Comparison of ENCODE assay signal across 28 cellular contexts in genomic region chr19:49976496-49976895, GRCh38. TPM values are rescaled to one million over a fixed set of nuclear protein-coding genes. Genes with fewer than 3 reads are reported as not detected.
"Had no signal": no experiment of that assay in that cellular context is flagged by ENCODE, and none has a peak within 500 bp of the region (broad histone marks: within the 10 kb centered on the region; RNA-seq: fewer than 3 reads in every experiment).

No MANE protein-coding gene starts in this region.

- H3K27ac ChIP-seq: brain microvascular endothelial cell, left lung, stomach, thyroid gland, upper lobe of left lung, vagina had no signal

- H3K27me3 Mint-ChIP-seq: activated CD4-positive, alpha-beta T cell treated with anti-CD3 and anti-CD28 coated beads for 36 hours; activated naive CD8-positive, alpha-beta T cell treated with anti-CD3 and anti-CD28 coated beads for 36 hours; natural killer cell treated with Interleukin-12 subunit alpha and Interleukin-12 subunit beta and Interleukin-15 and Interleukin-18, amount 100 ng/mL, for 72 hours; stimulated activated memory B cell treated with anti-CD40 and anti-IgM and Interleukin-4, amounts not matched to agents 10 μg/mL and 1 μg/mL and 100 μg/mL, for 72 hours had no signal

- H3K27ac Mint-ChIP-seq: activated CD4-positive, alpha-beta T cell treated with anti-CD3 and anti-CD28 coated beads for 36 hours; activated naive CD8-positive, alpha-beta T cell treated with anti-CD3 and anti-CD28 coated beads for 36 hours; activated T-cell treated with anti-CD3 and anti-CD28 coated beads, Interleukin-2, amount 50 U/mL, for 72 hours; dendritic cell treated with granulocyte-macrophage colony-stimulating factor and Interleukin-4, amounts not matched to agents 40 ng/mL and 50 ng/mL, for 4 days; endodermal cell; natural killer cell treated with Interleukin-12 subunit alpha and Interleukin-12 subunit beta and Interleukin-15 and Interleukin-18, amount 100 ng/mL, for 72 hours; stimulated activated memory B cell treated with anti-CD40 and anti-IgM and Interleukin-4, amounts not matched to agents 10 μg/mL and 1 μg/mL and 100 μg/mL, for 72 hours had no signal

- H3K4me1 Mint-ChIP-seq: activated CD4-positive, alpha-beta T cell treated with anti-CD3 and anti-CD28 coated beads for 36 hours; activated naive CD8-positive, alpha-beta T cell treated with anti-CD3 and anti-CD28 coated beads for 36 hours; endodermal cell; stimulated activated memory B cell treated with anti-CD40 and anti-IgM and Interleukin-4, amounts not matched to agents 10 μg/mL and 1 μg/mL and 100 μg/mL, for 72 hours had no signal

- ATAC-seq: activated CD4-positive, alpha-beta T cell treated with anti-CD3 and anti-CD28 coated beads for 36 hours; activated T-cell treated with anti-CD3 and anti-CD28 coated beads, Interleukin-2, amount 50 U/mL, for 72 hours; esophagus mucosa; left lung; mucosa of descending colon; natural killer cell treated with Interleukin-12 subunit alpha and Interleukin-12 subunit beta and Interleukin-15 and Interleukin-18, amount 100 ng/mL, for 72 hours; right cardiac atrium; stimulated activated memory B cell treated with anti-CD40 and anti-IgM and Interleukin-4, amounts not matched to agents 10 μg/mL and 1 μg/mL and 100 μg/mL, for 72 hours had no signal

- H3K27me3 ChIP-seq: brain microvascular endothelial cell, left lung, thyroid gland, upper lobe of left lung, vagina had no signal

- H3K9me3 ChIP-seq: left lung, mucosa of descending colon, stomach, thyroid gland, upper lobe of left lung, vagina had no signal

- H3K4me3 ChIP-seq: left lung, lung, mucosa of descending colon, stomach, thyroid gland, upper lobe of left lung, vagina had no signal

- DNase-seq: activated CD4-positive, alpha-beta T cell treated with anti-CD3 and anti-CD28 coated beads for 36 hours; activated CD4-positive, alpha-beta T cell treated with anti-CD3 and anti-CD28 coated beads, Interleukin-2, amount 50 U/mL, for 4 hours; activated CD4-positive, CD25-positive, alpha-beta regulatory T cell; activated naive CD4-positive, alpha-beta T cell treated with Interleukin-2 at 50 U/mL for 16 hours; activated naive CD8-positive, alpha-beta T cell treated with anti-CD3 and anti-CD28 coated beads for 36 hours; activated T-cell treated with anti-CD3 and anti-CD28 coated beads for 4 hours; activated T-cell treated with anti-CD3 and anti-CD28 coated beads, Interleukin-2, amount 50 U/mL, for 72 hours; amniotic stem cell; brain microvascular endothelial cell; endodermal cell; foreskin melanocyte; stimulated activated CD4-positive, alpha-beta T cell treated with anti-CD3 and anti-CD28 coated beads, Interleukin-4, amount 100 ng/mL, for 24 hours; stomach; T-helper 1 cell; thyroid gland; upper lobe of left lung had no signal

- H3K9me3 Mint-ChIP-seq: activated naive CD8-positive, alpha-beta T cell treated with anti-CD3 and anti-CD28 coated beads for 36 hours; activated T-cell treated with anti-CD3 and anti-CD28 coated beads, Interleukin-2, amount 50 U/mL, for 72 hours; dendritic cell treated with granulocyte-macrophage colony-stimulating factor and Interleukin-4, amounts not matched to agents 40 ng/mL and 50 ng/mL, for 4 days; endodermal cell; natural killer cell treated with Interleukin-12 subunit alpha and Interleukin-12 subunit beta and Interleukin-15 and Interleukin-18, amount 100 ng/mL, for 72 hours; stimulated activated memory B cell treated with anti-CD40 and anti-IgM and Interleukin-4, amounts not matched to agents 10 μg/mL and 1 μg/mL and 100 μg/mL, for 72 hours had no signal

- H3K36me3 ChIP-seq: brain microvascular endothelial cell had no signal

- H3K4me1 ChIP-seq: vagina had no signal

- H3K4me3 Mint-ChIP-seq: activated CD4-positive, alpha-beta T cell treated with anti-CD3 and anti-CD28 coated beads for 36 hours; activated naive CD8-positive, alpha-beta T cell treated with anti-CD3 and anti-CD28 coated beads for 36 hours; activated T-cell treated with anti-CD3 and anti-CD28 coated beads, Interleukin-2, amount 50 U/mL, for 72 hours; dendritic cell treated with granulocyte-macrophage colony-stimulating factor and Interleukin-4, amounts not matched to agents 40 ng/mL and 50 ng/mL, for 4 days; endodermal cell; natural killer cell treated with Interleukin-12 subunit alpha and Interleukin-12 subunit beta and Interleukin-15 and Interleukin-18, amount 100 ng/mL, for 72 hours; stimulated activated memory B cell treated with anti-CD40 and anti-IgM and Interleukin-4, amounts not matched to agents 10 μg/mL and 1 μg/mL and 100 μg/mL, for 72 hours had no signal

RNA-seq across cellular contexts. Expression of gene SIGLEC11, which starts 15.5 kb away (rescaled TPM):
- total RNA-seq: activated CD4-positive, alpha-beta T cell treated with anti-CD3 and anti-CD28 coated beads for 36 hours; activated naive CD8-positive, alpha-beta T cell treated with anti-CD3 and anti-CD28 coated beads for 36 hours; activated T-cell treated with anti-CD3 and anti-CD28 coated beads, Interleukin-2, amount 50 U/mL, for 72 hours; astrocyte; endodermal cell; esophagus mucosa; myocyte; natural killer cell treated with Interleukin-12 subunit alpha and Interleukin-12 subunit beta and Interleukin-15 and Interleukin-18, amount 100 ng/mL, for 72 hours; pulmonary artery endothelial cell had no signal
